Comparison of ENCODE assay signal across 8 cellular contexts in genomic region chr1:67500413-67500959, GRCh38.
DNase-seq lines count a peak whose midpoint lies in the region; ATAC-seq and TF ChIP-seq lines count a peak whose summit lies in the region.

No MANE protein-coding gene starts in this region.

- DNase-seq in Caki2 (ENCODE audit: low read depth) = peak; percentile 72
- peak; percentile 61 to 83 for DNase-seq in HL-60 (ENCODE audit: low read depth in 1 of 2, low spot score in 1 of 2)
- peak; percentile 93 for DNase-seq in NCI-H774 (lab: John Stamatoyannopoulos, UW)
- DNase-seq in activated CD4-positive, alpha-beta memory T cell treated with anti-CD3 and anti-CD28 coated beads for 36 hours = peak; percentile 93
- DNase-seq in ecto neural progenitor cell (ENCODE audit: low spot score) = peak; percentile 93
- DNase-seq in medulla oblongata (ENCODE audit: extremely low spot score) = peak; percentile 93
- peak; percentile 74 for DNase-seq in stimulated activated CD8-positive, alpha-beta memory T cell treated with anti-CD3 and anti-CD28 coated beads, Interleukin-15, amount 100 ng/mL, for 1 hour (ENCODE audit: low read depth)

- no peak overlapping the region for H3K4me3 Mint-ChIP-seq in activated CD4-positive, alpha-beta memory T cell treated with anti-CD3 and anti-CD28 coated beads for 36 hours

- peak; percentile 98 for ATAC-seq in GM21367 (IDR thresholded peaks at IDR 0.05; ENCODE audit: unreplicated experiment)

- H3K27me3 Mint-ChIP-seq in activated CD4-positive, alpha-beta memory T cell treated with anti-CD3 and anti-CD28 coated beads for 36 hours = peaks cover 6% of the 10 kb centered on the region

- H3K27ac ChIP-seq in HL-60 (replicated peaks) = no peak overlapping the region

- no peaks in the 10 kb centered on the region for H3K27me3 ChIP-seq in HL-60 (ENCODE audit: insufficient read depth, poor library complexity, severe bottlenecking)

- POLR2A ChIA-PET in activated CD4-positive, alpha-beta memory T cell treated with anti-CD3 and anti-CD28 coated beads for 36 hours (lab: Charles Lee) = interaction anchor here (0.8 to 1.3 kb wide), 3 partner anchors 70 to 99 kb away, joined by 3 read pairs; partner anchors contain the start of gene SERBP1

- H3K4me3 ChIP-seq in HL-60 (replicated peaks; ENCODE audit: insufficient read depth, low read length) = no peak overlapping the region

- CTCF ChIA-PET in activated CD4-positive, alpha-beta memory T cell treated with anti-CD3 and anti-CD28 coated beads for 36 hours (lab: Charles Lee) = interaction anchor here (0.6 to 5.2 kb wide), 45 partner anchors 9 to 735 kb away, joined by 3 to 103 read pairs (median 4); partner anchors contain the start of genes SERBP1 and SLC35D1

- peak; percentile 92 for TF ChIP-seq CTCF in HL-60 (IDR thresholded peaks at IDR 0.05; ENCODE audit: insufficient read depth, low read length)

- no peaks in the 10 kb centered on the region for H3K36me3 Mint-ChIP-seq in activated CD4-positive, alpha-beta memory T cell treated with anti-CD3 and anti-CD28 coated beads for 36 hours

- in situ Hi-C loops in Caki2 (cut with HindIII; ENCODE audit: low pct_unique_long_range_greater_than_20kb, low sequenced_read_pairs) = no loop called here

- no peaks in the 10 kb centered on the region for H3K9me3 Mint-ChIP-seq in activated CD4-positive, alpha-beta memory T cell treated with anti-CD3 and anti-CD28 coated beads for 36 hours

- no peak overlapping the region for H3K27ac Mint-ChIP-seq in activated CD4-positive, alpha-beta memory T cell treated with anti-CD3 and anti-CD28 coated beads for 36 hours

- intact Hi-C loops in activated CD4-positive, alpha-beta memory T cell treated with anti-CD3 and anti-CD28 coated beads for 36 hours (cut with micrococcal nuclease) = loop anchor here (1.0 to 5.0 kb wide), 7 partner anchors 70 to 733 kb away; partner anchors contain the start of gene SERBP1

- H3K4me1 Mint-ChIP-seq in activated CD4-positive, alpha-beta memory T cell treated with anti-CD3 and anti-CD28 coated beads for 36 hours (ENCODE audit: low read depth) = peaks cover 2% of the 10 kb centered on the region
